In the genomic region with DNA sequence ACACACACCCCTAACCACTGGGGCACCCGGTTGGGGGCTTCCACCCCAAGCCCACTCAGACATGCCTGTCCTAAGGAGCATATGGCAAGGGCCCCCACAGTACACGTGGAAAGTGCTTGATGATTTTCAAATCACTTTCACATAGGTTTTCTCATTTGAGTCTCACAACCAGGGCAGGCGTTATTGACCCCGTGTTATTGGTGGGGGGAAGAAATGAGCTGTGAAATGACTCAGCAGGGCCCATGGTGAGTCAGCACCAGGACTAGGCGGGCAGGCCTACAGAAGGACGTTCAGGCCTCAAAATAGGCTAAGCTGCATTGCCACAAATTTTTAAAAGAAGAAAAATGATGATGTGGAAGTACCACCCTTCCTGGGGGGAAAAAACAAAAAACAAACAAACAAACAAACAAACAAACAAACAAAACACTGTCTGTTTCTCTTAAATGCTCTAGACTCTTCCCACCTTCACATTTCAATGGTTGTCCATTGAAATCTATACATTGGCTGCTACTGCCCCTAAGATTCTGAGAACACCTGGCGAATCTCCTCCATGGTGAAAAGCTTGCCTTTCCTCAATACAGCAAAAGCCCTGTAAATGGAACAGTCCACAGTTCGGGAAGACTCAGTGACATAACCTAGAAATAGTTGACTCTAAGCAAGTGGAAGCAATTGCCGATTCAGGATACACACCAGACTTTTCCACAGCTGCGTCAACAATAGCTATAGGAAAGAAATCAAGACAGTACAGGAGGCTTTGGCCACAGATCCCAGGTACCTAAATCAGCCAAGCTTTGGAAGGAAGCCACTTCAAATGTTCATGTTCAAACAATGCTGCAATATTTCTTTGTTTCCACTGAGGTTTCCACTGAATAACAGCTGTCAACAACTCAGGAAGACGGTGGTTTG, we compare ENCODE assay signal across 8 cellular contexts.
DNase-seq lines count a peak whose midpoint lies in the region; ATAC-seq, FAIRE-seq and TF ChIP-seq lines count a peak whose summit lies in the region.

No MANE protein-coding gene starts in this region.

- H3K9me3 Mint-ChIP-seq in activated CD8-positive, alpha-beta T cell treated with anti-CD3 and anti-CD28 coated beads for 36 hours: no peaks in the 10 kb centered on the region

- H3K36me3 ChIP-seq in KOPT-K1 (ENCODE audit: insufficient read depth, low read length) (no peaks in the 10 kb centered on the region), liver (ENCODE audit: control insufficient read depth in 4 of 4, insufficient read depth in 3 of 4, low read depth in 1 of 4, low read length in 3 of 4) (no peaks in the 10 kb centered on the region), vagina (no peaks in the 10 kb centered on the region)

- TF ChIP-seq RAD21 in liver (IDR thresholded peaks at IDR 0.05): peak; percentile 33 to 54

- H3K9me3 ChIP-seq in KOPT-K1 (ENCODE audit: insufficient read depth, low read length, poor library complexity, severe bottlenecking): no peaks in the 10 kb centered on the region
- no peaks in the 10 kb centered on the region for H3K9me3 ChIP-seq in liver (ENCODE audit: control insufficient read depth in 4 of 4, low read length in 3 of 4)
- no peaks in the 10 kb centered on the region for H3K9me3 ChIP-seq in vagina

- H3K27me3 ChIP-seq in liver (ENCODE audit: control insufficient read depth in 4 of 4, insufficient read depth in 4 of 4, low read length in 3 of 4): no peaks in the 10 kb centered on the region
- H3K27me3 ChIP-seq in vagina: no peaks in the 10 kb centered on the region

- DNase-seq in DMS153 (lab: John Stamatoyannopoulos, UW): peak; percentile 82
- DNase-seq in activated CD8-positive, alpha-beta T cell treated with anti-CD3 and anti-CD28 coated beads for 36 hours: peak; percentile 78
- no peak for DNase-seq in vagina (ENCODE audit: extremely low spot score in 2 of 2)
- no peak for DNase-seq in frontal cortex (ENCODE audit: low spot score in 2 of 2)
- no peak for DNase-seq in hypothalamus (lab: John Stamatoyannopoulos, UW)

- H3K4me3 ChIP-seq in liver (ENCODE audit: low read depth in 1 of 3, low read length in 3 of 3) (no peak overlapping the region), vagina (no peak overlapping the region)

- POLR2A ChIA-PET in activated CD8-positive, alpha-beta T cell treated with anti-CD3 and anti-CD28 coated beads for 36 hours (lab: Charles Lee): interaction anchor here (1.5 kb wide), 1 partner anchor 65 kb away, joined by 3 read pairs; no protein-coding TSS in a partner anchor

- no peaks in the 10 kb centered on the region for H3K27me3 Mint-ChIP-seq in activated CD8-positive, alpha-beta T cell treated with anti-CD3 and anti-CD28 coated beads for 36 hours

- peaks cover 1% of the 10 kb centered on the region for H3K36me3 Mint-ChIP-seq in activated CD8-positive, alpha-beta T cell treated with anti-CD3 and anti-CD28 coated beads for 36 hours (ENCODE audit: low read depth)

- H3K4me1 ChIP-seq in liver (ENCODE audit: control insufficient read depth in 4 of 4, insufficient read depth in 4 of 4, low read length in 3 of 4): peaks cover 2 to 12% (median 6%) of the 10 kb centered on the region in 4 donors
- H3K4me1 ChIP-seq in vagina: peaks cover 30% of the 10 kb centered on the region

- no peak for TF ChIP-seq POLR2A in vagina (IDR thresholded peaks at IDR 0.05)

- CTCF ChIA-PET in activated CD8-positive, alpha-beta T cell treated with anti-CD3 and anti-CD28 coated beads for 36 hours (lab: Charles Lee): interaction anchor here (1.4 kb wide), 1 partner anchor 44 kb away, joined by 3 read pairs; no protein-coding TSS in a partner anchor

- H3K27ac ChIP-seq in KOPT-K1 (ENCODE audit: low read depth, low read length, poor library complexity, severe bottlenecking) (peak overlapping the region; percentile 19), liver (ENCODE audit: low read depth in 1 of 2, low read length in 2 of 2) (peak overlapping the region; percentile 33 to 49), vagina (peak overlapping the region; percentile 33)

- peak; percentile 84 for ATAC-seq in activated CD8-positive, alpha-beta T cell treated with anti-CD3 and anti-CD28 coated beads for 36 hours
- no peak for ATAC-seq in GM18502 (IDR thresholded peaks at IDR 0.05; ENCODE audit: poor library complexity, unreplicated experiment)

- no peak for TF ChIP-seq CTCF in activated CD8-positive, alpha-beta T cell treated with anti-CD3 and anti-CD28 coated beads for 36 hours (IDR thresholded peaks at IDR 0.05)
- TF ChIP-seq CTCF in liver (IDR thresholded peaks at IDR 0.05; ENCODE audit: low read depth, low read length, missing input control) (no peak), vagina (IDR thresholded peaks at IDR 0.05) (no peak)

- FAIRE-seq in frontal cortex (lab: Jason Lieb, UNC): no peak

- peak overlapping the region; percentile 15 to 60 for H3K9ac ChIP-seq in liver (ENCODE audit: low read depth in 1 of 2, low read length in 2 of 2)

- H3K4me3 Mint-ChIP-seq in activated CD8-positive, alpha-beta T cell treated with anti-CD3 and anti-CD28 coated beads for 36 hours: no peak overlapping the region

- intact Hi-C loops in activated CD8-positive, alpha-beta T cell treated with anti-CD3 and anti-CD28 coated beads for 36 hours (cut with micrococcal nuclease): no loop called here
- intact Hi-C loops in vagina (cut with DNase I): no loop called here

- 72% methylated on average over 11 of the region's 11 CpGs for WGBS in liver

- peaks cover 34% of the 10 kb centered on the region for H3K4me1 Mint-ChIP-seq in activated CD8-positive, alpha-beta T cell treated with anti-CD3 and anti-CD28 coated beads for 36 hours (ENCODE audit: low read depth)

- peak overlapping the region; percentile 31 for H3K27ac Mint-ChIP-seq in activated CD8-positive, alpha-beta T cell treated with anti-CD3 and anti-CD28 coated beads for 36 hours

TF ChIP-seq in liver, 16 proteins besides CTCF, POLR2A, EP300 and RAD21:
- TF ChIP-seq REST (IDR thresholded peaks at IDR 0.05): no peak
- peak; percentile 60 for TF ChIP-seq FOXA2 (IDR thresholded peaks at IDR 0.05)
- TF ChIP-seq FOXA1 (IDR thresholded peaks at IDR 0.05): no peak
- peak; percentile 47 for TF ChIP-seq YY1 (IDR thresholded peaks at IDR 0.05)
- no peak for TF ChIP-seq HNF4G (IDR thresholded peaks at IDR 0.05)
- TF ChIP-seq, protein P1, sequence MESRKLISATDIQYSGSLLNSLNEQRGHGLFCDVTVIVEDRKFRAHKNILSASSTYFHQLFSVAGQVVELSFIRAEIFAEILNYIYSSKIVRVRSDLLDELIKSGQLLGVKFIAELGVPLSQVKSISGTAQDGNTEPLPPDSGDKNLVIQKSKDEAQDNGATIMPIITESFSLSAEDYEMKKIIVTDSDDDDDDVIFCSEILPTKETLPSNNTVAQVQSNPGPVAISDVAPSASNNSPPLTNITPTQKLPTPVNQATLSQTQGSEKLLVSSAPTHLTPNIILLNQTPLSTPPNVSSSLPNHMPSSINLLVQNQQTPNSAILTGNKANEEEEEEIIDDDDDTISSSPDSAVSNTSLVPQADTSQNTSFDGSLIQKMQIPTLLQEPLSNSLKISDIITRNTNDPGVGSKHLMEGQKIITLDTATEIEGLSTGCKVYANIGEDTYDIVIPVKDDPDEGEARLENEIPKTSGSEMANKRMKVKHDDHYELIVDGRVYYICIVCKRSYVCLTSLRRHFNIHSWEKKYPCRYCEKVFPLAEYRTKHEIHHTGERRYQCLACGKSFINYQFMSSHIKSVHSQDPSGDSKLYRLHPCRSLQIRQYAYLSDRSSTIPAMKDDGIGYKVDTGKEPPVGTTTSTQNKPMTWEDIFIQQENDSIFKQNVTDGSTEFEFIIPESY (IDR thresholded peaks at IDR 0.05): no peak
- peak; percentile 45 to 46 for TF ChIP-seq RXRA (IDR thresholded peaks at IDR 0.05)
- no peak for TF ChIP-seq GABPA (IDR thresholded peaks at IDR 0.05 in 1 of 2, conservative IDR thresholded peaks at IDR 0.05 in 1 of 2)
- no peak for TF ChIP-seq TAF1 (conservative IDR thresholded peaks at IDR 0.05)
- peak; percentile 40 to 45 for TF ChIP-seq HNF4A (conservative IDR thresholded peaks at IDR 0.05)
- TF ChIP-seq ATF3 (IDR thresholded peaks at IDR 0.05): peak; percentile 48
- TF ChIP-seq EGR1 (IDR thresholded peaks at IDR 0.05; ENCODE audit: low read depth in 2 of 2): no peak
- no peak for TF ChIP-seq NR2F2 (IDR thresholded peaks at IDR 0.05)
- TF ChIP-seq, protein P2, sequence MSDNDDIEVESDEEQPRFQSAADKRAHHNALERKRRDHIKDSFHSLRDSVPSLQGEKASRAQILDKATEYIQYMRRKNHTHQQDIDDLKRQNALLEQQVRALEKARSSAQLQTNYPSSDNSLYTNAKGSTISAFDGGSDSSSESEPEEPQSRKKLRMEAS (IDR thresholded peaks at IDR 0.05): no peak
- peak; percentile 43 for TF ChIP-seq SP1 (IDR thresholded peaks at IDR 0.05)
- peak in 1 of 2 donors; percentile 42 for TF ChIP-seq JUND (IDR thresholded peaks at IDR 0.05)

Comparison
In these comparisons a context has a peak if more than half of its experiments do, and no peak if none do; other contexts are left out.
1. DNase-seq: peak in DMS153 (single experiment) and activated CD8-positive, alpha-beta T cell treated with anti-CD3 and anti-CD28 coated beads for 36 hours (single experiment); none in vagina (0 of 2), frontal cortex (0 of 2) and hypothalamus (0 of 51).
2. Peak in every context shown above with its lines, with median percentiles within 50 percentile points of each other: H3K27ac ChIP-seq.